26 cellular contexts compared by ENCODE assay signal in the genomic region with DNA sequence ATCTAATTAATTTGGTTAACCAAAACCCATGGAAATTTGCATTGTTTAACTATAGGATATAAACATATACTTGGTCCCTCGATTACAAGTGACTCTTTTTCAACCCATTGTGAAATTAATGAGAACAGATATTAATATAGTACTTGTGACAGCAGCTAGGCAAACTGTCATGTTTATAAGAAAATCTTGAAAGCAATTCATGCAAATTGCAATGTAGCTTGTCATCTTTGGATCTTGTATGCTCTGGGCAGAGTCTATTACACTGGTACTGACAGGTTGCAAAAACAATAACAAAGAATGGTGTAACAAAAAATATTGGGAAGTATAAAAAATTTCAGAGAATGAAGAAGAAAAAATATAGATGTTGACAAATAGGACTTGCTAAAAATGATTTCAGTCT.
"Had no signal": no experiment of that assay in that cellular context is flagged by ENCODE, and none has a peak within 500 bp of the region (broad histone marks: within the 10 kb centered on the region; RNA-seq: fewer than 3 reads in every experiment).

No MANE protein-coding gene starts in this region.

- H3K36me3 ChIP-seq: left ventricle myocardium inferior, ovary, suprapubic skin, thoracic aorta, tibial artery, upper lobe of right lung had no signal

- H3K9me3 Mint-ChIP-seq: mesothelial cell of epicardium, nephron progenitor cell had no signal

- H3K4me3 ChIP-seq: hepatocyte, left ventricle myocardium inferior, lung, ovary, skin epidermis, suprapubic skin, thoracic aorta, tibial artery, upper lobe of right lung had no signal

- H3K4me3 Mint-ChIP-seq: mesothelial cell of epicardium; naive B cell; natural killer cell; nephron progenitor cell; stimulated activated naive B cell treated with anti-CD40 and anti-IgM and Interleukin-4, amounts not matched to agents 10 μg/mL and 1 μg/mL and 100 μg/mL, for 72 hours; stimulated activated naive CD8-positive, alpha-beta T cell treated with anti-CD3 and anti-CD28 coated beads, Interleukin-15, Interleukin-2, amounts not matched to agents 100 ng/mL and 50 ng/mL, for 24 hours had no signal

- H3K4me1 ChIP-seq: left ventricle myocardium inferior, suprapubic skin, tibial artery, upper lobe of right lung had no signal

- H3K27me3 Mint-ChIP-seq: naive B cell; progenitor cell of endocrine pancreas; stimulated activated naive B cell treated with anti-CD40 and anti-IgM and Interleukin-4, amounts not matched to agents 10 μg/mL and 1 μg/mL and 100 μg/mL, for 72 hours; stimulated activated naive CD8-positive, alpha-beta T cell treated with anti-CD3 and anti-CD28 coated beads, Interleukin-15, Interleukin-2, amounts not matched to agents 100 ng/mL and 50 ng/mL, for 24 hours had no signal

- H3K27ac Mint-ChIP-seq: mesothelial cell of epicardium; naive B cell; natural killer cell; nephron progenitor cell; progenitor cell of endocrine pancreas; stimulated activated naive B cell treated with anti-CD40 and anti-IgM and Interleukin-4, amounts not matched to agents 10 μg/mL and 1 μg/mL and 100 μg/mL, for 72 hours; stimulated activated naive CD8-positive, alpha-beta T cell treated with anti-CD3 and anti-CD28 coated beads, Interleukin-15, Interleukin-2, amounts not matched to agents 100 ng/mL and 50 ng/mL, for 24 hours had no signal

- H3K36me3 Mint-ChIP-seq: mesothelial cell of epicardium; naive B cell; natural killer cell; stimulated activated naive B cell treated with anti-CD40 and anti-IgM and Interleukin-4, amounts not matched to agents 10 μg/mL and 1 μg/mL and 100 μg/mL, for 72 hours had no signal

- DNase-seq: islet precursor cell; left ventricle myocardium inferior; mesendoderm; naive B cell; natural killer cell; nephron progenitor cell; ovary; retina; right cardiac atrium; stimulated activated CD4-positive, alpha-beta T cell treated with anti-CD3 and anti-CD28 coated beads, Interleukin-12 subunit alpha, Interleukin-12 subunit beta, amount 100 ng/mL, for 4 hours; stimulated activated CD4-positive, alpha-beta T cell treated with anti-CD3 and anti-CD28 coated beads, Interleukin-15, amount 100 ng/mL, for 24 hours; stimulated activated CD4-positive, alpha-beta T cell treated with anti-CD3 and anti-CD28 coated beads, Interleukin-2, amount 100 ng/mL, for 24 hours; stimulated activated CD4-positive, alpha-beta T cell treated with anti-CD3 and anti-CD28 coated beads, Interleukin-4, amount 100 ng/mL, for 1 hour; stimulated activated naive B cell treated with anti-CD40 and anti-IgM and Interleukin-4, amounts not matched to agents 10 μg/mL and 1 μg/mL and 100 μg/mL, for 72 hours; tibial artery; trophoblast cell; upper lobe of right lung had no signal

- H3K9me3 ChIP-seq: ovary, suprapubic skin, thoracic aorta, tibial artery, upper lobe of right lung had no signal

- ATAC-seq: natural killer cell; right cardiac atrium; sciatic nerve; stimulated activated naive B cell treated with anti-CD40 and anti-IgM and Interleukin-4, amounts not matched to agents 10 μg/mL and 1 μg/mL and 100 μg/mL, for 72 hours; upper lobe of right lung had no signal

- H3K27ac ChIP-seq: hepatocyte, left ventricle myocardium inferior, ovary, skin epidermis, suprapubic skin, thoracic aorta, tibial artery, upper lobe of right lung had no signal

- H3K27me3 ChIP-seq: hepatocyte, ovary, suprapubic skin, tibial artery, upper lobe of right lung had no signal

- H3K4me1 Mint-ChIP-seq: naive B cell; natural killer cell; nephron progenitor cell; stimulated activated naive B cell treated with anti-CD40 and anti-IgM and Interleukin-4, amounts not matched to agents 10 μg/mL and 1 μg/mL and 100 μg/mL, for 72 hours had no signal
